Comparison of ENCODE assay signal across 1 cellular context in genomic region chr2:240287496-240288086, GRCh38.
TF ChIP-seq lines count a peak whose summit lies in the region.

No MANE protein-coding gene starts in this region.

TF ChIP-seq in IMR-90, 13 proteins besides CTCF, POLR2A, EP300 and RAD21:
- TF ChIP-seq RFX5 (IDR thresholded peaks at IDR 0.05; ENCODE audit: low read depth, low read length) (no peak), MXI1 (IDR thresholded peaks at IDR 0.05; ENCODE audit: borderline replicate concordance, low read depth, low read length) (no peak), FOS (IDR thresholded peaks at IDR 0.05; ENCODE audit: low read depth, low read length) (no peak), SMC3 (IDR thresholded peaks at IDR 0.05; ENCODE audit: low read depth, low read length) (no peak), MAFK (IDR thresholded peaks at IDR 0.05; ENCODE audit: low read depth, low read length) (no peak), CEBPB (IDR thresholded peaks at IDR 0.05; ENCODE audit: low read depth, low read length) (no peak), BHLHE40 (IDR thresholded peaks at IDR 0.05; ENCODE audit: low read depth, low read length) (no peak), USF2 (IDR thresholded peaks at IDR 0.05; ENCODE audit: low read depth, low read length) (no peak), ELK1 (IDR thresholded peaks at IDR 0.05; ENCODE audit: borderline replicate concordance, low read depth, low read length) (no peak), RCOR1 (IDR thresholded peaks at IDR 0.05; ENCODE audit: insufficient replicate concordance, low read length) (no peak), CHD1 (IDR thresholded peaks at IDR 0.05; ENCODE audit: low read depth, low read length) (no peak)
